13 cellular contexts compared by ENCODE assay signal in genomic region chr4:86338989-86339388, GRCh38. TPM values are rescaled to one million over a fixed set of nuclear protein-coding genes. Genes with fewer than 3 reads are reported as not detected.
DNase-seq lines count a peak whose midpoint lies in the region; ATAC-seq, FAIRE-seq and TF ChIP-seq lines count a peak whose summit lies in the region.
"Had no signal": no experiment of that assay in that cellular context is flagged by ENCODE, and none has a peak within 500 bp of the region (broad histone marks: within the 10 kb centered on the region; RNA-seq: fewer than 3 reads in every experiment).

No MANE protein-coding gene starts in this region.

- H3K79me2 ChIP-seq in astrocyte (ENCODE audit: insufficient read depth, low read length), result no peaks in the 10 kb centered on the region

- H3K9ac ChIP-seq in astrocyte (ENCODE audit: low read length), result no peak overlapping the region

- intact Hi-C loops in right cardiac atrium (cut with DNase I), result no loop called here

- H3K36me3 ChIP-seq in astrocyte (ENCODE audit: insufficient read depth, low read length), result no peaks in the 10 kb centered on the region

- H3K4me2 ChIP-seq in astrocyte (ENCODE audit: low read length), result peak overlapping the region; percentile 61

- H3K27me3 Mint-ChIP-seq in astrocyte (ENCODE audit: low read depth, unreplicated experiment), result no peaks in the 10 kb centered on the region

- H3K9me3 ChIP-seq in astrocyte (ENCODE audit: insufficient read depth, low read depth, low read length), result no peaks in the 10 kb centered on the region
- no peaks in the 10 kb centered on the region for H3K9me3 ChIP-seq in right cardiac atrium (ENCODE audit: control insufficient read depth, low read length)

- H3K27ac ChIP-seq in astrocyte (ENCODE audit: low read depth, low read length) (peak overlapping the region; percentile 65), right cardiac atrium (ENCODE audit: low read length) (no peak overlapping the region)
- H3K27ac ChIP-seq: skin epidermis had no signal

- H3K36me3 Mint-ChIP-seq in astrocyte (ENCODE audit: low read depth, unreplicated experiment), result peaks cover 2% of the 10 kb centered on the region

- no peak overlapping the region for H3K4me3 Mint-ChIP-seq in astrocyte (ENCODE audit: unreplicated experiment)
- H3K4me3 Mint-ChIP-seq: stimulated activated naive CD8-positive, alpha-beta T cell treated with anti-CD3 and anti-CD28 coated beads, Interleukin-15, Interleukin-2, amounts not matched to agents 100 ng/mL and 50 ng/mL, for 24 hours had no signal

- H3K27ac Mint-ChIP-seq in astrocyte (ENCODE audit: unreplicated experiment), result peak overlapping the region; percentile 41
- H3K27ac Mint-ChIP-seq: stimulated activated naive CD8-positive, alpha-beta T cell treated with anti-CD3 and anti-CD28 coated beads, Interleukin-15, Interleukin-2, amounts not matched to agents 100 ng/mL and 50 ng/mL, for 24 hours had no signal

- peak; percentile 98 for FAIRE-seq in astrocyte (lab: Jason Lieb, UNC)
- FAIRE-seq in urothelium cell line (lab: Jason Lieb, UNC), result no peak

- peaks cover 17% of the 10 kb centered on the region for H3K4me1 Mint-ChIP-seq in astrocyte (ENCODE audit: low read depth, unreplicated experiment)

- DNase-seq in HFF-Myc (ENCODE audit: extremely low read depth, low read depth), result peak; percentile 48
- DNase-seq in astrocyte (ENCODE audit: low read depth), result peak; percentile 93
- peak in 1 of 3 donors; percentile 14 for DNase-seq in right cardiac atrium
- DNase-seq in urothelium cell line (ENCODE audit: low spot score), result peak; percentile 68
- no peak for DNase-seq in DMS53 (lab: John Stamatoyannopoulos, UW)
- no peak for DNase-seq in NCI-H82 (lab: John Stamatoyannopoulos, UW)
- DNase-seq in nucleus accumbens (lab: John Stamatoyannopoulos, UW), result no peak
- DNase-seq: activated T-cell treated with anti-CD3 and anti-CD28 coated beads, Interleukin-2, amount 50 U/mL, for 1 hour; left colon; NCI-H2081 had no signal

- WGBS in right cardiac atrium, result 54% methylated on average over 2 of the region's 2 CpGs

- H3K9me3 Mint-ChIP-seq in astrocyte (ENCODE audit: unreplicated experiment), result no peaks in the 10 kb centered on the region
- H3K9me3 Mint-ChIP-seq: stimulated activated naive CD8-positive, alpha-beta T cell treated with anti-CD3 and anti-CD28 coated beads, Interleukin-15, Interleukin-2, amounts not matched to agents 100 ng/mL and 50 ng/mL, for 24 hours had no signal

- H3K4me1 ChIP-seq in astrocyte (ENCODE audit: insufficient read depth, low read length) (peaks cover 15% of the 10 kb centered on the region), right cardiac atrium (ENCODE audit: control insufficient read depth, insufficient read depth, low read length) (peaks cover 1% of the 10 kb centered on the region)

- H3K27me3 ChIP-seq in astrocyte (ENCODE audit: insufficient read depth, low read length), result no peaks in the 10 kb centered on the region
- no peaks in the 10 kb centered on the region for H3K27me3 ChIP-seq in right cardiac atrium (ENCODE audit: control insufficient read depth, insufficient read depth)

- H2AFZ ChIP-seq in astrocyte (ENCODE audit: low read depth, low read length), result peak overlapping the region; percentile 6

- TF ChIP-seq CTCF in HFF-Myc (IDR thresholded peaks at IDR 0.05; ENCODE audit: low read depth, low read length, missing control alignments) (no peak), astrocyte (IDR thresholded peaks at IDR 0.05; ENCODE audit: insufficient read depth, low read depth, low read length) (no peak)

- H3K4me3 ChIP-seq in HFF-Myc (replicated peaks; ENCODE audit: low read depth, low read length), result no peak overlapping the region
- H3K4me3 ChIP-seq in astrocyte (ENCODE audit: insufficient read depth, low read depth, low read length), result peak overlapping the region; percentile 1
- H3K4me3 ChIP-seq in right cardiac atrium (ENCODE audit: low read length), result no peak overlapping the region
- H3K4me3 ChIP-seq: skin epidermis had no signal

- no peaks in the 10 kb centered on the region for H4K20me1 ChIP-seq in astrocyte (ENCODE audit: insufficient read depth, low read length)

- ATAC-seq in right cardiac atrium, result peak; percentile 80 to 82
- ATAC-seq: left colon had no signal

RNA-seq across cellular contexts. Expression of gene MAPK10, which starts 20.9 kb away (rescaled TPM):
- 4.6 and 7.5 TPM in 2 replicates for total RNA-seq in astrocyte
- total RNA-seq in right cardiac atrium, result 10 to 100 TPM in 1 of 4 donors, 1 to 10 TPM in 3; 6.9 to 12.9 (median 8.1) TPM
- polyA plus RNA-seq in right cardiac atrium, result 6.6 TPM
- total RNA-seq: T-helper 1 cell treated with Interleukin-12 subunit alpha and Interleukin-12 subunit beta and Interleukin-4 antibody, amounts not matched to agents 30 ng/mL and 1 ng/mL, for 36 hours had no signal

Comparison
In these comparisons a context has a peak if more than half of its experiments do, and no peak if none do; other contexts are left out.
1. DNase-seq: peak in HFF-Myc (single experiment), astrocyte (single experiment) and urothelium cell line (single experiment); none in DMS53 (single experiment), NCI-H82 (single experiment) and nucleus accumbens (0 of 56).